In genomic region chr9:95461448-95462381, GRCh38 we compare ENCODE assay signal across 8 cellular contexts. TPM values are rescaled to one million over a fixed set of nuclear protein-coding genes. Genes with fewer than 3 reads are reported as not detected.
DNase-seq lines count a peak whose midpoint lies in the region; ATAC-seq and TF ChIP-seq lines count a peak whose summit lies in the region.

No MANE protein-coding gene starts in this region.

- H2AFZ ChIP-seq in KMS-11 (ENCODE audit: low read depth) (peak overlapping the region; percentile 23; the same call in 1 of the 2 replicates), osteoblast (ENCODE audit: low read length) (peak overlapping the region; percentile 77)

- H3K27me3 ChIP-seq in GM06990 (replicated peaks; ENCODE audit: control insufficient read depth, insufficient read depth, low read length) = no peaks in the 10 kb centered on the region
- H3K27me3 ChIP-seq in KMS-11 (ENCODE audit: insufficient read depth, low read depth) = no peaks in the 10 kb centered on the region
- no peaks in the 10 kb centered on the region for H3K27me3 ChIP-seq in duodenal mucosa (ENCODE audit: control insufficient read depth in 1 of 2, insufficient read depth in 2 of 2, low read length in 2 of 2)
- H3K27me3 ChIP-seq in osteoblast (ENCODE audit: insufficient read depth, low read length) = no peaks in the 10 kb centered on the region
- H3K27me3 ChIP-seq in adrenal gland = no peaks in the 10 kb centered on the region

- H3K36me3 ChIP-seq in GM06990 (ENCODE audit: control insufficient read depth, insufficient read depth, low read length) (peaks cover 16% of the 10 kb centered on the region), KMS-11 (ENCODE audit: insufficient read depth) (0 out of 2 replicates have a peak, but pooled peaks cover 2% of the 10 kb centered on the region), duodenal mucosa (ENCODE audit: control insufficient read depth in 1 of 2, insufficient read depth in 2 of 2, low read length in 2 of 2) (peaks cover 26 to 47% of the 10 kb centered on the region in 2 donors), osteoblast (ENCODE audit: insufficient read depth, low read length) (no peaks in the 10 kb centered on the region), adrenal gland (replicated peaks in 1 of 2) (peaks cover 0 to 9% of the 10 kb centered on the region in 2 donors)

- H3K4me2 ChIP-seq in KMS-11 (peak overlapping the region; percentile 57), osteoblast (ENCODE audit: insufficient read depth, low read length) (peak overlapping the region; percentile 80)

- H3K9ac ChIP-seq in KMS-11 = peak overlapping the region; percentile 80; the same call in 1 of the 2 replicates
- H3K9ac ChIP-seq in duodenal mucosa (ENCODE audit: low read depth in 1 of 2, low read length in 2 of 2) = no peak overlapping the region

- TF ChIP-seq CTCF in GM06990 (IDR thresholded peaks at IDR 0.05; ENCODE audit: insufficient read depth, low read length, poor library complexity, severe bottlenecking) = no peak
- no peak for TF ChIP-seq CTCF in KMS-11 (conservative IDR thresholded peaks at IDR 0.05; ENCODE audit: low read depth, low read length)
- TF ChIP-seq CTCF in osteoblast (IDR thresholded peaks at IDR 0.05; ENCODE audit: extremely low read depth, low read depth, low read length) = no peak
- TF ChIP-seq CTCF in adrenal gland (IDR thresholded peaks at IDR 0.05) = no peak

- no peak for TF ChIP-seq POLR2A in adrenal gland (IDR thresholded peaks at IDR 0.05)

- WGBS in adrenal gland, 4 donors = 74 to 83% (median 79%) methylated on average over 17 to 24 of the region's 24 CpGs

- H3K9me3 ChIP-seq in duodenal mucosa (ENCODE audit: control insufficient read depth in 1 of 2, low read length in 2 of 2) = no peaks in the 10 kb centered on the region
- H3K9me3 ChIP-seq in osteoblast (ENCODE audit: low read depth, low read length) = no peaks in the 10 kb centered on the region
- H3K9me3 ChIP-seq in adrenal gland (replicated peaks in 1 of 3) = no peaks in the 10 kb centered on the region

- no peak for DNase-seq in GM06990 (ENCODE audit: extremely low read depth, insufficient read length)
- no peak for DNase-seq in osteoblast (ENCODE audit: insufficient read length, low spot score, missing footprints)
- no peak for DNase-seq in stimulated activated CD4-positive, alpha-beta T cell treated with anti-CD3 and anti-CD28 coated beads, Interleukin-2, amount 100 ng/mL, for 48 hours
- DNase-seq in adrenal gland = no peak
- no peak for DNase-seq in left cardiac atrium

- no peaks in the 10 kb centered on the region for H4K20me1 ChIP-seq in KMS-11 (ENCODE audit: insufficient read depth)
- no peaks in the 10 kb centered on the region for H4K20me1 ChIP-seq in osteoblast (ENCODE audit: insufficient read depth, low read length)

- intact Hi-C loops in adrenal gland (cut with DNase I) (no loop called here), left cardiac atrium (cut with DNase I) (no loop called here)

- H3K27ac ChIP-seq in KMS-11 = peak overlapping the region; percentile 98
- peak overlapping the region; percentile 47 for H3K27ac ChIP-seq in duodenal mucosa (ENCODE audit: low read depth, low read length)
- H3K27ac ChIP-seq in osteoblast (ENCODE audit: low read depth, low read length) = no peak overlapping the region
- H3K27ac ChIP-seq in adrenal gland = peak overlapping the region in 2 of 5 donors; percentile 48 to 68

- H3K4me3 ChIP-seq in GM06990 (replicated peaks; ENCODE audit: low read depth, low read length) (peak overlapping the region; percentile 23), KMS-11 (IDR thresholded peaks at IDR 0.05; ENCODE audit: insufficient read depth, low read depth, low read length) (no peak overlapping the region), duodenal mucosa (ENCODE audit: low read depth in 1 of 2, low read length in 2 of 2) (peak overlapping the region; percentile 55 to 59), osteoblast (ENCODE audit: insufficient read depth, low read length) (peak overlapping the region; percentile 66), adrenal gland (no peak overlapping the region)

- ATAC-seq in GM21367 (IDR thresholded peaks at IDR 0.05; ENCODE audit: unreplicated experiment) (no peak), left cardiac atrium (no peak)

- H3K79me2 ChIP-seq in KMS-11 (ENCODE audit: insufficient read depth, low read depth) = no peaks in the 10 kb centered on the region
- no peaks in the 10 kb centered on the region for H3K79me2 ChIP-seq in osteoblast (ENCODE audit: insufficient read depth, low read length)

- H3K4me1 ChIP-seq in KMS-11 (ENCODE audit: low read depth, poor library complexity, severe bottlenecking) = peaks cover 49% of the 10 kb centered on the region
- peaks cover 33 to 43% of the 10 kb centered on the region in 2 donors for H3K4me1 ChIP-seq in duodenal mucosa (ENCODE audit: control insufficient read depth in 1 of 2, insufficient read depth in 2 of 2, low read length in 2 of 2)
- peaks cover 14% of the 10 kb centered on the region for H3K4me1 ChIP-seq in osteoblast (ENCODE audit: insufficient read depth, low read length)
- peaks cover 0 to 38% of the 10 kb centered on the region in 2 donors for H3K4me1 ChIP-seq in adrenal gland (replicated peaks in 1 of 2)

RNA-seq across cellular contexts. Expression of gene PTCH1, which starts 55.1 kb away (rescaled TPM):
- total RNA-seq in osteoblast (3.3 and 7.7 TPM in 2 replicates), adrenal gland (10 to 100 TPM in 6 of 8 donors, 1 to 10 TPM in 2; 5.7 to 29.8 (median 13.2) TPM), left cardiac atrium (1 to 10 TPM; 5.9 to 6.9 TPM)
- 1 to 10 TPM; 2.5 to 6.8 (median 3.7) TPM for polyA plus RNA-seq in adrenal gland

Comparison
In these comparisons a context has a peak if more than half of its experiments do, and no peak if none do; other contexts are left out.
1. H3K4me3 ChIP-seq: peak in GM06990 (single experiment), duodenal mucosa (2 of 2) and osteoblast (single experiment); none in KMS-11 (single experiment) and adrenal gland (0 of 4).